ENCODE assay signal across 25 cellular contexts in the genomic region with DNA sequence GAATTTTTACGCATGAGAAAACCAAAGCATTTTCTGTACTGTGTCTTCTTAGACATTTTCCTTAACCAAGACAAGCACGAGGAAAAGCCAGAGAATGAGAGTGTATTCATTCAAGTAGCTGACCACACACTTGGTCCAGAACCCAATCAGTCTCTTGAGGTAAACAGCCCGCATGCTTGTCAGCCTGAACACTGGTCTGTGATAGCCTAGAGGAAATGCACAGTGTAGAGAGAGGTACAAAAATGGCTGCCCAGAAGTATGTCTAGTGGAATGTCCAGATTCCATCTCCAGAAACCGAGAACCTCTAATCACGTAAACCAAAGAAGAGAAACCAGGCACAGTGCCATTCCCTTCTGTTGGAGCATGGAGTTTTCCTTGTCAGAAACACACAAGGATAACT.
A peak's percentile ranks its signal among the peaks of the same experiment; 100 is the strongest.
DNase-seq lines count a peak whose midpoint lies in the region; ATAC-seq and TF ChIP-seq lines count a peak whose summit lies in the region.
"Had no signal": no experiment of that assay in that cellular context is flagged by ENCODE, and none has a peak within 500 bp of the region (broad histone marks: within the 10 kb centered on the region; RNA-seq: fewer than 3 reads in every experiment).

No MANE protein-coding gene starts in this region.

- H3K4me1 Mint-ChIP-seq in naive B cell: peaks cover 34 to 73% (median 57%) of the 10 kb centered on the region in 3 donors

- 84% methylated on average over 5 of the region's 5 CpGs for WGBS in SK-N-SH (ENCODE audit: low lambda C conversion rate)

- TF ChIP-seq CTCF in OCI-LY1 (IDR thresholded peaks at IDR 0.05; ENCODE audit: low read length): no peak
- no peak for TF ChIP-seq CTCF in SK-N-SH (IDR thresholded peaks at IDR 0.05)

- POLR2A ChIA-PET in SK-N-SH (lab: Yijun Ruan, JAX): no interaction called here

- peaks cover 32% of the 10 kb centered on the region for H3K4me1 ChIP-seq in OCI-LY1 (ENCODE audit: insufficient read depth, low read length, severe bottlenecking)
- no peaks in the 10 kb centered on the region; a peak in 1 of 4 replicates for H3K4me1 ChIP-seq in SK-N-SH (ENCODE audit: control insufficient read depth in 1 of 2, insufficient read depth in 2 of 2, low read depth in 1 of 2, low read length in 1 of 2)

- H3K4me2 ChIP-seq in OCI-LY1 (ENCODE audit: low read length) (no peak overlapping the region), SK-N-SH (no peak overlapping the region)

- no peak for TF ChIP-seq EP300 in SK-N-SH (IDR thresholded peaks at IDR 0.05; ENCODE audit: borderline replicate concordance in 1 of 2, low read depth in 1 of 2, low read length in 1 of 2)

- H3K27me3 ChIP-seq in OCI-LY1 (ENCODE audit: insufficient read depth, low read length): no peaks in the 10 kb centered on the region
- no peaks in the 10 kb centered on the region for H3K27me3 ChIP-seq in SK-N-SH (ENCODE audit: insufficient read depth)
- H3K27me3 ChIP-seq: BLaER1 treated with 17β-estradiol and CSF1 and Interleukin-3, amounts not matched to agents 10 nM and 100 nM had no signal

- no peak for ATAC-seq in naive B cell (ENCODE audit: low read depth in 2 of 2)
- ATAC-seq: Panc1 had no signal

- no peaks in the 10 kb centered on the region for H3K36me3 Mint-ChIP-seq in naive B cell

- peak overlapping the region in 5 of 8 donors; percentile 9 to 69 (median 20) for H3K4me3 Mint-ChIP-seq in naive B cell
- H3K4me3 Mint-ChIP-seq: CD4-positive, alpha-beta T cell had no signal

- peaks cover 0 to 4% (median 0%) of the 10 kb centered on the region in 7 donors for H3K9me3 Mint-ChIP-seq in naive B cell
- H3K9me3 Mint-ChIP-seq: CD4-positive, alpha-beta T cell had no signal

- DNase-seq in ELF-1 (ENCODE audit: low read depth, low spot score) (peak; percentile 9), astrocyte of the hippocampus (ENCODE audit: low read depth, low spot score) (peak; percentile 42), naive B cell (no peak), SHP77 treated with DMSO at 0.1 percent for 48 hours (lab: John Stamatoyannopoulos, UW) (no peak), T-helper 9 cell (no peak), SK-N-SH (no peak)
- no peak for DNase-seq in activated CD4-positive, alpha-beta T cell treated with anti-CD3 and anti-CD28 coated beads, Interleukin-2, amount 50 U/mL, for 48 hours
- DNase-seq: CD4-positive, alpha-beta T cell; COR-L47; DMS79; EL; GF-D8; KG1; MM.1S; NCI-H1417; NCI-H1694; NCI-H2081; NCI-H2227 treated with DMSO at 0.1 percent for 48 hours; NCI-H526 treated with DMSO at 0.1 percent for 48 hours; SIG-M5; SW 1271 had no signal

- H3K27ac Mint-ChIP-seq in naive B cell: peak overlapping the region; percentile 31 to 96 (median 72)
- H3K27ac Mint-ChIP-seq: CD4-positive, alpha-beta T cell had no signal

- no peak overlapping the region for H3K4me3 ChIP-seq in OCI-LY1 (ENCODE audit: low read depth, low read length, poor library complexity, severe bottlenecking)
- no peak overlapping the region for H3K4me3 ChIP-seq in SK-N-SH (ENCODE audit: low read depth in 2 of 2, low read length in 1 of 2)
- H3K4me3 ChIP-seq: BLaER1 treated with 17β-estradiol and CSF1 and Interleukin-3, amounts not matched to agents 10 nM and 100 nM; SK-N-MC had no signal

- H3K9me3 ChIP-seq in OCI-LY1 (ENCODE audit: low read length) (no peaks in the 10 kb centered on the region), SK-N-SH (no peaks in the 10 kb centered on the region)
- H3K9me3 ChIP-seq: BLaER1 treated with 17β-estradiol and CSF1 and Interleukin-3, amounts not matched to agents 10 nM and 100 nM had no signal

- no peak for TF ChIP-seq RAD21 in SK-N-SH (IDR thresholded peaks at IDR 0.05; ENCODE audit: low read length)

- no peak overlapping the region for H2AFZ ChIP-seq in OCI-LY1 (ENCODE audit: low read length)
- no peak overlapping the region for H2AFZ ChIP-seq in SK-N-SH (ENCODE audit: low read depth)

- no peaks in the 10 kb centered on the region for H3F3A ChIP-seq in OCI-LY1 (ENCODE audit: insufficient read depth, low read length)
- H3F3A ChIP-seq in SK-N-SH (replicated peaks; ENCODE audit: insufficient read depth): peaks cover 3% of the 10 kb centered on the region

- H3K36me3 ChIP-seq in OCI-LY1 (ENCODE audit: insufficient read depth, low read length) (no peaks in the 10 kb centered on the region), SK-N-SH (replicated peaks in 1 of 2; ENCODE audit: control insufficient read depth in 1 of 2, insufficient read depth in 2 of 2, low read length in 1 of 2) (no peaks in the 10 kb centered on the region)
- H3K36me3 ChIP-seq: BLaER1 treated with 17β-estradiol and CSF1 and Interleukin-3, amounts not matched to agents 10 nM and 100 nM had no signal

- H3K9me2 ChIP-seq in OCI-LY1 (ENCODE audit: low read depth, low read length) (no peaks in the 10 kb centered on the region), SK-N-SH (no peaks in the 10 kb centered on the region)

- H4K20me1 ChIP-seq in OCI-LY1 (ENCODE audit: insufficient read depth, low read length) (no peaks in the 10 kb centered on the region), SK-N-SH (ENCODE audit: insufficient read depth) (no peaks in the 10 kb centered on the region)
- H4K20me1 ChIP-seq: BLaER1 treated with 17β-estradiol and CSF1 and Interleukin-3, amounts not matched to agents 10 nM and 100 nM had no signal

- CTCF ChIA-PET in SK-N-SH (lab: Yijun Ruan, JAX): interaction anchor here (0.9 to 1.2 kb wide), 2 partner anchors 10 to 12 kb away, joined by 3 to 4 read pairs; no protein-coding TSS in a partner anchor

- H3K27ac ChIP-seq in OCI-LY1 (ENCODE audit: low read depth, low read length, poor library complexity, severe bottlenecking) (peak overlapping the region; percentile 20), SK-N-SH (ENCODE audit: low read depth in 2 of 2, low read length in 1 of 2) (no peak overlapping the region)
- H3K27ac ChIP-seq: BLaER1 treated with 17β-estradiol and CSF1 and Interleukin-3, amounts not matched to agents 10 nM and 100 nM; SK-N-MC had no signal

- no peaks in the 10 kb centered on the region for H3K27me3 Mint-ChIP-seq in naive B cell

- H3K9ac ChIP-seq in OCI-LY1 (ENCODE audit: low read length): no peak overlapping the region
- H3K9ac ChIP-seq in SK-N-SH: no peak overlapping the region
- H3K9ac ChIP-seq: BLaER1 treated with 17β-estradiol and CSF1 and Interleukin-3, amounts not matched to agents 10 nM and 100 nM had no signal

- no peaks in the 10 kb centered on the region for H3K79me2 ChIP-seq in OCI-LY1 (ENCODE audit: insufficient read depth, low read length)
- no peaks in the 10 kb centered on the region for H3K79me2 ChIP-seq in SK-N-SH (ENCODE audit: insufficient read depth)

TF ChIP-seq in SK-N-SH, 30 proteins besides CTCF, POLR2A, EP300 and RAD21:
- TF ChIP-seq, protein P1, sequence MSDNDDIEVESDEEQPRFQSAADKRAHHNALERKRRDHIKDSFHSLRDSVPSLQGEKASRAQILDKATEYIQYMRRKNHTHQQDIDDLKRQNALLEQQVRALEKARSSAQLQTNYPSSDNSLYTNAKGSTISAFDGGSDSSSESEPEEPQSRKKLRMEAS (IDR thresholded peaks at IDR 0.05; ENCODE audit: low read depth): no peak
- TF ChIP-seq FOSL2 (IDR thresholded peaks at IDR 0.05; ENCODE audit: borderline replicate concordance, low read depth) (no peak), FOXJ3 (CRISPR knock-in tag; IDR thresholded peaks at IDR 0.05) (no peak), RFX5 (IDR thresholded peaks at IDR 0.05; ENCODE audit: low read length) (no peak), GABPA (IDR thresholded peaks at IDR 0.05; ENCODE audit: low read depth) (no peak), TEAD4 (IDR thresholded peaks at IDR 0.05; ENCODE audit: borderline replicate concordance, insufficient read depth) (no peak), ELF1 (IDR thresholded peaks at IDR 0.05) (no peak), JUND (IDR thresholded peaks at IDR 0.05) (no peak)
- TF ChIP-seq, protein P2, sequence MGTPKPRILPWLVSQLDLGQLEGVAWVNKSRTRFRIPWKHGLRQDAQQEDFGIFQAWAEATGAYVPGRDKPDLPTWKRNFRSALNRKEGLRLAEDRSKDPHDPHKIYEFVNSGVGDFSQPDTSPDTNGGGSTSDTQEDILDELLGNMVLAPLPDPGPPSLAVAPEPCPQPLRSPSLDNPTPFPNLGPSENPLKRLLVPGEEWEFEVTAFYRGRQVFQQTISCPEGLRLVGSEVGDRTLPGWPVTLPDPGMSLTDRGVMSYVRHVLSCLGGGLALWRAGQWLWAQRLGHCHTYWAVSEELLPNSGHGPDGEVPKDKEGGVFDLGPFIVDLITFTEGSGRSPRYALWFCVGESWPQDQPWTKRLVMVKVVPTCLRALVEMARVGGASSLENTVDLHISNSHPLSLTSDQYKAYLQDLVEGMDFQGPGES (IDR thresholded peaks at IDR 0.05; ENCODE audit: low read depth, low read length): no peak

Comparison
In these comparisons a context has a peak if more than half of its experiments do, and no peak if none do; other contexts are left out.
1. DNase-seq: peak in ELF-1 (single experiment) and astrocyte of the hippocampus (single experiment); none in naive B cell (single experiment), SHP77 treated with DMSO at 0.1 percent for 48 hours (single experiment), activated CD4-positive, alpha-beta T cell treated with anti-CD3 and anti-CD28 coated beads, Interleukin-2, amount 50 U/mL, for 48 hours (0 of 2), T-helper 9 cell (single experiment) and SK-N-SH (single experiment).